Comparison of ENCODE assay signal across 22 cellular contexts in the genomic region with DNA sequence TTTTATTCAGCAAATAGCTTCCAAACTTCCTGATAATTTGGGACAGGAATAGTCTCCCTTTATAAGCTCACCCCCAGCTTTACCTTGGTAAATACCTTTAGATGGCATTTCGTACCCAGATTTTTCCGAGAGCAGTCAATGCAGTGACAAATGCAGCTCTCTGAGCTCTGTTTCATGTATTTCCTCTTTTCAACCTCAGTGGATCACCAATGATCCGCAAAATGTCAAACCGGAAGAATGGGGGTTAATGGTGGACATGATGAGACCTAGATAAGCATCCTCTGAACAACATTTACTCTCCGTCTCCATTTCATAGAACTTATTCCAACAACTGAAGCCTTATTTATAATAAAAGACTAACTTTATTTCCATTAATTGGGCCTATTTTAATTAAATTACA.
A peak's percentile ranks its signal among the peaks of the same experiment; 100 is the strongest.
DNase-seq lines count a peak whose midpoint lies in the region; ATAC-seq, FAIRE-seq and TF ChIP-seq lines count a peak whose summit lies in the region.
"Had no signal": no experiment of that assay in that cellular context is flagged by ENCODE, and none has a peak within 500 bp of the region (broad histone marks: within the 10 kb centered on the region; RNA-seq: fewer than 3 reads in every experiment).

No MANE protein-coding gene starts in this region.

- no peak for TF ChIP-seq CTCF in H1 (IDR thresholded peaks at IDR 0.05; ENCODE audit: control extremely low read depth in 1 of 3, insufficient read depth in 1 of 3, low read depth in 1 of 3, low read length in 3 of 3)

- no peak overlapping the region for H3K23ac ChIP-seq in H1 (ENCODE audit: insufficient read length)

- no peak overlapping the region for H2BK5ac ChIP-seq in H1 (ENCODE audit: low read depth, low read length)

- no peak overlapping the region for H3K14ac ChIP-seq in H1 (ENCODE audit: insufficient read length)

- TF ChIP-seq EP300 in H1 (IDR thresholded peaks at IDR 0.05; ENCODE audit: borderline replicate concordance in 1 of 2, low read depth in 2 of 2, low read length in 2 of 2) = no peak

- H4K20me1 ChIP-seq in H1 (replicated peaks in 1 of 2; ENCODE audit: control insufficient read depth in 1 of 2, insufficient read depth in 2 of 2, low read length in 2 of 2) = no peaks in the 10 kb centered on the region

- no peaks in the 10 kb centered on the region for H3K36me3 ChIP-seq in H1 (ENCODE audit: control insufficient read depth in 2 of 4, insufficient read depth in 4 of 4, low read length in 3 of 4)
- H3K36me3 ChIP-seq: SJSA1 had no signal

- no peak for TF ChIP-seq POLR2A in H1 (IDR thresholded peaks at IDR 0.05; ENCODE audit: control extremely low read depth in 1 of 2, low read depth in 2 of 2, low read length in 2 of 2)

- CTCF ChIA-PET in H1 (lab: Charles Lee; ENCODE audit: partially characterized antibody) = interaction anchor here (0.8 kb wide), 1 partner anchor 10 kb away, joined by 3 read pairs; no protein-coding TSS in a partner anchor

- H3K79me2 ChIP-seq in H1 (ENCODE audit: control insufficient read depth in 1 of 2, insufficient read depth in 2 of 2, low read length in 2 of 2) = no peaks in the 10 kb centered on the region

- TF ChIP-seq RAD21 in H1 (IDR thresholded peaks at IDR 0.05 in 1 of 2, conservative IDR thresholded peaks at IDR 0.05 in 1 of 2; ENCODE audit: low read depth in 2 of 2, low read length in 2 of 2) = no peak

- H3K79me1 ChIP-seq in H1 (ENCODE audit: low read depth, low read length) = no peaks in the 10 kb centered on the region

- H2BK120ac ChIP-seq in H1 (replicated peaks; ENCODE audit: low read depth, low read length) = no peak overlapping the region

- H3K9ac ChIP-seq in H1 (replicated peaks in 1 of 4; ENCODE audit: extremely low read depth in 1 of 4, low read depth in 3 of 4, low read length in 3 of 4) = no peak overlapping the region
- H3K9ac ChIP-seq: BLaER1 treated with 17β-estradiol and CSF1 and Interleukin-3, amounts not matched to agents 10 nM and 100 nM had no signal

- H2BK12ac ChIP-seq in H1 (ENCODE audit: low read depth, low read length) = no peak overlapping the region

- H3K18ac ChIP-seq in H1 (ENCODE audit: extremely low read depth, low read length) = no peak overlapping the region

- ATAC-seq in GM18519 (IDR thresholded peaks at IDR 0.05; ENCODE audit: low FRiP score, unreplicated experiment) (peak; percentile 55), GM21529 (IDR thresholded peaks at IDR 0.05; ENCODE audit: unreplicated experiment) (no peak)
- ATAC-seq: A549; CD8-positive, alpha-beta T cell; Panc1; T-helper 17 cell had no signal

- no peak overlapping the region for H4K8ac ChIP-seq in H1 (ENCODE audit: extremely low read depth, insufficient read depth, low read length)

- 89% methylated on average over 5 of the region's 5 CpGs; no CpG with 5 or more reads in 1 of the 2 experiments for WGBS in H1 (ENCODE audit: extremely low coverage in 1 of 2, insufficient coverage in 1 of 2, insufficient read length in 1 of 2, insufficient replicate concordance in 2 of 2, low coverage in 1 of 2, low lambda C conversion rate in 2 of 2, missing lambda C conversion rate in 1 of 2), 2 experiments

- no peak overlapping the region for H3K27ac ChIP-seq in H1 (ENCODE audit: low read depth, low read length)
- H3K27ac ChIP-seq: A549; BLaER1 treated with 17β-estradiol and CSF1 and Interleukin-3, amounts not matched to agents 10 nM and 100 nM; HL-60; SJSA1 had no signal

- H2AFZ ChIP-seq in H1 (ENCODE audit: low read length) = 0 out of 2 replicates have a peak overlapping the region, but pooled peaks have one; percentile 40

- POLR2A ChIA-PET in H1 (lab: Charles Lee; ENCODE audit: partially characterized antibody) = no interaction called here

- no peak overlapping the region for H4K91ac ChIP-seq in H1 (replicated peaks; ENCODE audit: insufficient read length, low read length)

- no peaks in the 10 kb centered on the region for H3K9me3 ChIP-seq in H1 (ENCODE audit: insufficient read depth in 2 of 2, low read depth in 1 of 2, low read length in 1 of 2)
- H3K9me3 ChIP-seq: A549; BLaER1 treated with 17β-estradiol and CSF1 and Interleukin-3, amounts not matched to agents 10 nM and 100 nM; SJSA1 had no signal

- no peak overlapping the region for H2BK15ac ChIP-seq in H1 (ENCODE audit: low read length)

- no peak overlapping the region for H3K56ac ChIP-seq in H1 (replicated peaks; ENCODE audit: insufficient read length, low read depth, low read length)

- H3K4ac ChIP-seq in H1 (replicated peaks; ENCODE audit: insufficient read length, low read depth, low read length) = no peak overlapping the region

- H3K4me3 ChIP-seq in H1 (ENCODE audit: extremely low read depth in 1 of 4, insufficient read depth in 2 of 4, low read depth in 3 of 4, low read length in 4 of 4) = no peak overlapping the region
- H3K4me3 ChIP-seq: A549; BLaER1 treated with 17β-estradiol and CSF1 and Interleukin-3, amounts not matched to agents 10 nM and 100 nM; SJSA1 had no signal

- peak; percentile 14 for DNase-seq in KG1 (lab: John Stamatoyannopoulos, UW)
- peak; percentile 11 for DNase-seq in OCI-M1 (lab: John Stamatoyannopoulos, UW)
- no peak for DNase-seq in H1 (ENCODE audit: low read depth in 1 of 2, low spot score in 2 of 2)
- DNase-seq in pons (ENCODE audit: low spot score) = no peak
- DNase-seq in stimulated activated CD4-positive, alpha-beta T cell treated with anti-CD3 and anti-CD28 coated beads, Interleukin-1b, Interleukin-23, amount 100 ng/mL, for 48 hours = no peak
- no peak for DNase-seq in NCI-H446 (lab: John Stamatoyannopoulos, UW)
- DNase-seq: Calu3; CD8-positive, alpha-beta T cell; EL; H7; MM.1S; NCI-H187 treated with DMSO at 0.1 percent for 48 hours; NCI-H226; NCI-H524 treated with DMSO at 0.1 percent for 48 hours; T-helper 17 cell had no signal

- H3K4me2 ChIP-seq in H1 (ENCODE audit: insufficient read depth in 1 of 2, low read depth in 2 of 2, low read length in 2 of 2) = no peak overlapping the region; a peak in 1 of 4 replicates
- H3K4me2 ChIP-seq: A549; BLaER1 treated with 17β-estradiol and CSF1 and Interleukin-3, amounts not matched to agents 10 nM and 100 nM had no signal

- H3K23me2 ChIP-seq in H1 (ENCODE audit: low read depth, low read length) = no peaks in the 10 kb centered on the region

- FAIRE-seq in H1 (lab: Jason Lieb, UNC) = no peak
- FAIRE-seq: A549 had no signal

- no peak overlapping the region for H2AK5ac ChIP-seq in H1 (ENCODE audit: low read depth, low read length)

- H3K27me3 ChIP-seq in H1 (replicated peaks in 1 of 4; ENCODE audit: control insufficient read depth in 3 of 4, extremely low read depth in 1 of 4, insufficient read depth in 3 of 4, low read length in 3 of 4) = no peaks in the 10 kb centered on the region
- H3K27me3 ChIP-seq: BLaER1 treated with 17β-estradiol and CSF1 and Interleukin-3, amounts not matched to agents 10 nM and 100 nM; SJSA1 had no signal

- no peak overlapping the region for H4K5ac ChIP-seq in H1 (ENCODE audit: insufficient read length, low read depth, low read length)

- H2BK20ac ChIP-seq in H1 (ENCODE audit: low read length) = no peak overlapping the region

- H3K4me1 ChIP-seq in H1 (replicated peaks in 1 of 4; ENCODE audit: control insufficient read depth in 3 of 4, insufficient read depth in 4 of 4, low read length in 3 of 4) = peaks cover 0 to 2% (median 0%) of the 10 kb centered on the region in 4 experiments; a peak in 1 of 7 replicates
- H3K4me1 ChIP-seq: A549 had no signal

TF ChIP-seq in H1, 55 proteins besides CTCF, POLR2A, EP300 and RAD21:
- TF ChIP-seq CEBPB (IDR thresholded peaks at IDR 0.05; ENCODE audit: low read depth, low read length) (no peak), SIRT6 (IDR thresholded peaks at IDR 0.05; ENCODE audit: low read length) (no peak), CHD2 (IDR thresholded peaks at IDR 0.05; ENCODE audit: low read length) (no peak), MAFK (IDR thresholded peaks at IDR 0.05; ENCODE audit: low read depth, low read length) (no peak), TBP (IDR thresholded peaks at IDR 0.05; ENCODE audit: low read depth, low read length) (no peak), SP4 (IDR thresholded peaks at IDR 0.05; ENCODE audit: low read length) (no peak), CREB1 (IDR thresholded peaks at IDR 0.05) (no peak), JUND (IDR thresholded peaks at IDR 0.05; ENCODE audit: low read length) (no peak), HDAC2 (IDR thresholded peaks at IDR 0.05; ENCODE audit: borderline replicate concordance in 1 of 2, low read depth in 2 of 2, low read length in 2 of 2) (no peak)

Comparison
In these comparisons a context has a peak if more than half of its experiments do, and no peak if none do; other contexts are left out.
1. DNase-seq: peak in KG1 (single experiment) and OCI-M1 (single experiment); none in H1 (0 of 2), pons (single experiment), stimulated activated CD4-positive, alpha-beta T cell treated with anti-CD3 and anti-CD28 coated beads, Interleukin-1b, Interleukin-23, amount 100 ng/mL, for 48 hours (single experiment) and NCI-H446 (0 of 2).